In the genomic region with DNA sequence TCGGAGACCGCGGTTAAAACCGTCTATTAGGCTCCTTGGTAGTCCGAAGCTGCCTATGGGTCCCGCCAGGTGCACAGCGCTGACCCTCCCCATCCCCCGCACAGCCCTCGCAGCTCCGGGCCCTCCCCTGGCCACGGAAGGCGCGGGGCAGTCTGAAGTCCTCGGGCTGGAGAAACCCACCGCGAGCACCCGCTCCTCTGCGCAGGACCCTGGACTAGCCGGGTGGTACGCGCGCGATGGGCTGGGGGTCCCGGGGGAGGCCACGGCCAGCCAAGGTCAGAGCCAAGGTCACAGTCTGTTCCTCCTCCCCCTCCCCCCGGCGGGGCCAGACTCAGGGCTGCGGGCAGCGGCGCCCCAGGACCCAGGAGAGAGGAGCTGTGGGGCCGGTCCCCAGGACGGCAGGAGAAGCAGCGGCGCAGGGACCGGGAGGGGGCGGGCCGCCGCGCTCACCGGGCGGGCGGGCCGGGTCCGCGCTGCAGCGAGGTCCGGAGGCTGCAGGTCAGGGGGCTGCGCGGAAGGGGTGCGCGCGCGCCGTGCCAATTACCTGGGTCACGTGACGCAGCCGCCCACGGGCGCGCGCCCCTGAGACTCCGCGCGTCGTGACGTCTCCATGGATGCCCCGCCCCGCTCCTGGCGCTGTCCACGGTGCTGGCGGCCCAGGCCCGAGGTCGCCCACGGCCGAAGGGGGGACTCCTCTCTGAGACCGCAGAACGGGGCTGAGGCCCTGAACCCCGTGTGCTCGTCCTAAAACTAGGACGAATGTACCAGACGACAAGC, we compare ENCODE assay signal across 1 cellular context.
A peak's percentile ranks its signal among the peaks of the same experiment; 100 is the strongest.
TF ChIP-seq lines count a peak whose summit lies in the region.

Gene OGDHL (minus strand): TSS at position 535 of the 777 bp plus-strand sequence. CDS start 3,731 bp downstream, outside the sequence.

TF ChIP-seq in K562, 482 proteins besides CTCF, POLR2A, EP300 and RAD21 (continued from another document and continues in another):
- TF ChIP-seq ESRRA (IDR thresholded peaks at IDR 0.05; ENCODE audit: borderline replicate concordance, low read depth) (peak; percentile 90), ZBTB33 (CRISPR knock-in tag; IDR thresholded peaks at IDR 0.05) (peak; percentile 16; the same call in 1 of the 2 replicates), MIER1 (IDR thresholded peaks at IDR 0.05; ENCODE audit: low read depth) (peak; percentile 96), ZNF511 (CRISPR knock-in tag; IDR thresholded peaks at IDR 0.05) (peak; percentile 99), ZNF175 (CRISPR knock-in tag; IDR thresholded peaks at IDR 0.05; ENCODE audit: low read depth) (no peak), MTA3 (IDR thresholded peaks at IDR 0.05; ENCODE audit: borderline replicate concordance) (no peak), SAP30 (IDR thresholded peaks at IDR 0.05; ENCODE audit: borderline replicate concordance, insufficient read depth, low read depth, low read length, poor library complexity, severe bottlenecking) (peak; percentile 59), HINFP (tag; conservative IDR thresholded peaks at IDR 0.05; ENCODE audit: low read depth) (no peak), ZNF655 (CRISPR knock-in tag; IDR thresholded peaks at IDR 0.05) (no peak), ZKSCAN3 (CRISPR knock-in tag; IDR thresholded peaks at IDR 0.05) (no peak), ZNF436 (CRISPR knock-in tag; IDR thresholded peaks at IDR 0.05) (no peak), ZNF12 (CRISPR knock-in tag; IDR thresholded peaks at IDR 0.05) (0 out of 2 replicates have a peak, but pooled peaks have one; percentile 8), EHMT2 (IDR thresholded peaks at IDR 0.05) (peak; percentile 99), DEAF1 (CRISPR knock-in tag; IDR thresholded peaks at IDR 0.05) (no peak), ZNF280A (IDR thresholded peaks at IDR 0.05; ENCODE audit: low read depth, partially characterized antibody) (no peak), VEZF1 (CRISPR knock-in tag; IDR thresholded peaks at IDR 0.05) (peak; percentile 81), ZBED1 (IDR thresholded peaks at IDR 0.05) (no peak), TGIF2 (CRISPR knock-in tag; IDR thresholded peaks at IDR 0.05) (peak; percentile 77; the same call in 1 of the 2 replicates), TAF15 (IDR thresholded peaks at IDR 0.05; ENCODE audit: low read depth, low read length) (no peak), POLR2H (tag; IDR thresholded peaks at IDR 0.05; ENCODE audit: low read depth) (no peak)
- TF ChIP-seq, protein P1, sequence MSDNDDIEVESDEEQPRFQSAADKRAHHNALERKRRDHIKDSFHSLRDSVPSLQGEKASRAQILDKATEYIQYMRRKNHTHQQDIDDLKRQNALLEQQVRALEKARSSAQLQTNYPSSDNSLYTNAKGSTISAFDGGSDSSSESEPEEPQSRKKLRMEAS (CRISPR knock-in tag; IDR thresholded peaks at IDR 0.05), result peak; percentile 62
- TF ChIP-seq, protein P2, sequence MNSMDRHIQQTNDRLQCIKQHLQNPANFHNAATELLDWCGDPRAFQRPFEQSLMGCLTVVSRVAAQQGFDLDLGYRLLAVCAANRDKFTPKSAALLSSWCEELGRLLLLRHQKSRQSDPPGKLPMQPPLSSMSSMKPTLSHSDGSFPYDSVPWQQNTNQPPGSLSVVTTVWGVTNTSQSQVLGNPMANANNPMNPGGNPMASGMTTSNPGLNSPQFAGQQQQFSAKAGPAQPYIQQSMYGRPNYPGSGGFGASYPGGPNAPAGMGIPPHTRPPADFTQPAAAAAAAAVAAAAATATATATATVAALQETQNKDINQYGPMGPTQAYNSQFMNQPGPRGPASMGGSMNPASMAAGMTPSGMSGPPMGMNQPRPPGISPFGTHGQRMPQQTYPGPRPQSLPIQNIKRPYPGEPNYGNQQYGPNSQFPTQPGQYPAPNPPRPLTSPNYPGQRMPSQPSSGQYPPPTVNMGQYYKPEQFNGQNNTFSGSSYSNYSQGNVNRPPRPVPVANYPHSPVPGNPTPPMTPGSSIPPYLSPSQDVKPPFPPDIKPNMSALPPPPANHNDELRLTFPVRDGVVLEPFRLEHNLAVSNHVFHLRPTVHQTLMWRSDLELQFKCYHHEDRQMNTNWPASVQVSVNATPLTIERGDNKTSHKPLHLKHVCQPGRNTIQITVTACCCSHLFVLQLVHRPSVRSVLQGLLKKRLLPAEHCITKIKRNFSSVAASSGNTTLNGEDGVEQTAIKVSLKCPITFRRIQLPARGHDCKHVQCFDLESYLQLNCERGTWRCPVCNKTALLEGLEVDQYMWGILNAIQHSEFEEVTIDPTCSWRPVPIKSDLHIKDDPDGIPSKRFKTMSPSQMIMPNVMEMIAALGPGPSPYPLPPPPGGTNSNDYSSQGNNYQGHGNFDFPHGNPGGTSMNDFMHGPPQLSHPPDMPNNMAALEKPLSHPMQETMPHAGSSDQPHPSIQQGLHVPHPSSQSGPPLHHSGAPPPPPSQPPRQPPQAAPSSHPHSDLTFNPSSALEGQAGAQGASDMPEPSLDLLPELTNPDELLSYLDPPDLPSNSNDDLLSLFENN (IDR thresholded peaks at IDR 0.05; ENCODE audit: low read depth in 2 of 2, low read length in 2 of 2), result 0 out of 4 replicates have a peak, but pooled peaks of 1 of the 2 experiments have one; percentile 29
